18 cellular contexts compared by ENCODE assay signal in genomic region chr3:152346058-152346457, GRCh38.
"Had no signal": no experiment of that assay in that cellular context is flagged by ENCODE, and none has a peak within 500 bp of the region (broad histone marks: within the 10 kb centered on the region; RNA-seq: fewer than 3 reads in every experiment).

No MANE protein-coding gene starts in this region.

- H3K9me3 ChIP-seq: lower lobe of right lung, SK-N-SH, tibial nerve, uterus had no signal

- H3K36me3 Mint-ChIP-seq: brain had no signal

- H3K27me3 ChIP-seq: foreskin keratinocyte, tibial nerve, uterus had no signal

- H3K4me3 ChIP-seq: lower lobe of right lung, tibial nerve, uterus had no signal

- H3K36me3 ChIP-seq: uterus had no signal

- H3K27ac ChIP-seq: foreskin keratinocyte, lower lobe of right lung, tibial nerve had no signal

- DNase-seq: activated CD4-positive, alpha-beta T cell treated with anti-CD3 and anti-CD28 coated beads, Interleukin-2, amount 10 ng/mL, durations not matched to agents 7 days and 5 days; activated CD4-positive, CD25-positive, alpha-beta regulatory T cell; activated effector memory CD4-positive, alpha-beta T cell treated with Interleukin-2 at 50 U/mL for 16 hours; activated naive CD8-positive, alpha-beta T cell treated with anti-CD3 and anti-CD28 coated beads, Interleukin-2, amount 10 ng/mL, durations not matched to agents 7 days and 5 days; caudate nucleus; foreskin keratinocyte; head of caudate nucleus; lower lobe of right lung; SK-N-SH; stimulated activated CD4-positive, alpha-beta T cell treated with anti-CD3 and anti-CD28 coated beads, Interleukin-12 subunit alpha, Interleukin-12 subunit beta, amount 100 ng/mL, for 4 hours; stimulated activated CD4-positive, alpha-beta T cell treated with anti-CD3 and anti-CD28 coated beads, Interleukin-1b, Interleukin-23, amount 100 ng/mL, for 48 hours; stimulated activated CD8-positive, alpha-beta memory T cell treated with anti-CD3 and anti-CD28 coated beads, Interleukin-4, amount 100 ng/mL, for 48 hours; stimulated activated naive CD4-positive, alpha-beta T cell; substantia nigra; T-helper 9 cell; uterus had no signal

- H3K27ac Mint-ChIP-seq: activated CD4-positive, alpha-beta T cell treated with anti-CD3 and anti-CD28 coated beads, Interleukin-2, amount 10 ng/mL, durations not matched to agents 7 days and 5 days; activated naive CD8-positive, alpha-beta T cell treated with anti-CD3 and anti-CD28 coated beads, Interleukin-2, amount 10 ng/mL, durations not matched to agents 7 days and 5 days; brain had no signal

- H3K4me3 Mint-ChIP-seq: activated CD4-positive, alpha-beta T cell treated with anti-CD3 and anti-CD28 coated beads, Interleukin-2, amount 10 ng/mL, durations not matched to agents 7 days and 5 days; activated naive CD8-positive, alpha-beta T cell treated with anti-CD3 and anti-CD28 coated beads, Interleukin-2, amount 10 ng/mL, durations not matched to agents 7 days and 5 days; brain had no signal

- H3K27me3 Mint-ChIP-seq: activated CD4-positive, alpha-beta T cell treated with anti-CD3 and anti-CD28 coated beads, Interleukin-2, amount 10 ng/mL, durations not matched to agents 7 days and 5 days; activated naive CD8-positive, alpha-beta T cell treated with anti-CD3 and anti-CD28 coated beads, Interleukin-2, amount 10 ng/mL, durations not matched to agents 7 days and 5 days; brain had no signal

- ATAC-seq: foreskin keratinocyte, lower lobe of right lung had no signal

- H3K9me3 Mint-ChIP-seq: activated naive CD8-positive, alpha-beta T cell treated with anti-CD3 and anti-CD28 coated beads, Interleukin-2, amount 10 ng/mL, durations not matched to agents 7 days and 5 days; brain had no signal
